In genomic region chr11:65606876-65607613, GRCh38 we compare ENCODE assay signal across 8 cellular contexts. TPM values are rescaled to one million over a fixed set of nuclear protein-coding genes. Genes with fewer than 3 reads are reported as not detected.
DNase-seq lines count a peak whose midpoint lies in the region; ATAC-seq, FAIRE-seq and TF ChIP-seq lines count a peak whose summit lies in the region.

No MANE protein-coding gene starts in this region.

- H2BK120ac ChIP-seq in H1 (replicated peaks; ENCODE audit: low read depth, low read length), result no peak overlapping the region

- peaks cover 7% of the 10 kb centered on the region; the same call in 1 of the 2 replicates for H3K23me2 ChIP-seq in H1 (ENCODE audit: low read depth, low read length)

- H4K20me1 ChIP-seq in H1 (replicated peaks in 1 of 2; ENCODE audit: control insufficient read depth in 1 of 2, insufficient read depth in 2 of 2, low read length in 2 of 2), result peaks cover 5 to 17% of the 10 kb centered on the region in 2 experiments

- no peak for TF ChIP-seq EP300 in H1 (IDR thresholded peaks at IDR 0.05; ENCODE audit: borderline replicate concordance in 1 of 2, low read depth in 2 of 2, low read length in 2 of 2)

- no peak overlapping the region; the same call in 1 of the 2 replicates for H2AK5ac ChIP-seq in H1 (ENCODE audit: low read depth, low read length)

- H2BK15ac ChIP-seq in H1 (ENCODE audit: low read length), result peak overlapping the region; percentile 72; the same call in 1 of the 2 replicates

- TF ChIP-seq POLR2A in H1 (IDR thresholded peaks at IDR 0.05; ENCODE audit: control extremely low read depth in 1 of 2, low read depth in 2 of 2, low read length in 2 of 2) (peak in 1 of 2 experiments; percentile 35; a peak in 1 of 3 replicates), right lobe of liver (IDR thresholded peaks at IDR 0.05) (no peak)

- H3K9me3 Mint-ChIP-seq in CD8-positive, alpha-beta T cell, result no peaks in the 10 kb centered on the region

- H3K9ac ChIP-seq in H1 (replicated peaks in 1 of 4; ENCODE audit: extremely low read depth in 1 of 4, low read depth in 3 of 4, low read length in 3 of 4) (peak overlapping the region in 2 of 4 experiments; percentile 16 to 28; a peak in 1 of 7 replicates), subcutaneous abdominal adipose tissue (ENCODE audit: low read length in 5 of 5) (peak overlapping the region in 2 of 5 donors; percentile 57 to 62)

- peaks cover 72% of the 10 kb centered on the region for H3K36me3 Mint-ChIP-seq in CD8-positive, alpha-beta T cell

- TF ChIP-seq CTCF in CD8-positive, alpha-beta T cell (IDR thresholded peaks at IDR 0.05), result no peak
- TF ChIP-seq CTCF in H1 (IDR thresholded peaks at IDR 0.05; ENCODE audit: control extremely low read depth in 1 of 3, insufficient read depth in 1 of 3, low read depth in 1 of 3, low read length in 3 of 3) (no peak), right lobe of liver (IDR thresholded peaks at IDR 0.05) (no peak)

- DNase-seq in CD8-positive, alpha-beta T cell, result no peak
- peak; percentile 86 for DNase-seq in NCI-H748 (lab: John Stamatoyannopoulos, UW; ENCODE audit: unreplicated experiment)
- peak; percentile 94 for DNase-seq in H1 (ENCODE audit: low read depth in 1 of 2, low spot score in 2 of 2)
- peak in 2 of 3 donors; percentile 70 to 75 for DNase-seq in right lobe of liver
- DNase-seq in NCI-H2107 (lab: John Stamatoyannopoulos, UW), result no peak
- no peak for DNase-seq in NCI-H446 treated with DMSO at 0.1 percent for 48 hours (lab: John Stamatoyannopoulos, UW)
- DNase-seq in GM19239 (ENCODE audit: insufficient read length, low spot score), result no peak

- peak; percentile 70 for FAIRE-seq in H1 (lab: Jason Lieb, UNC)
- FAIRE-seq in GM19239 (lab: Jason Lieb, UNC), result no peak

- H2AFZ ChIP-seq in H1 (ENCODE audit: low read length), result no peak overlapping the region

- peaks cover 13% of the 10 kb centered on the region for H3K79me1 ChIP-seq in H1 (ENCODE audit: low read depth, low read length)

- peak overlapping the region; percentile 14; the same call in 1 of the 2 replicates for H4K8ac ChIP-seq in H1 (ENCODE audit: extremely low read depth, insufficient read depth, low read length)

- H3K79me2 ChIP-seq in H1 (ENCODE audit: control insufficient read depth in 1 of 2, insufficient read depth in 2 of 2, low read length in 2 of 2), result no peaks in the 10 kb centered on the region; a peak in 2 of 4 replicates

- CTCF ChIA-PET in CD8-positive, alpha-beta T cell (lab: Charles Lee), result interaction anchor here (1.1 to 1.6 kb wide), 2 partner anchors 13 to 138 kb away, joined by 3 to 5 read pairs; no protein-coding TSS in a partner anchor
- CTCF ChIA-PET in H1 (lab: Charles Lee; ENCODE audit: partially characterized antibody), result interaction anchor here (0.6 to 14.8 kb wide), 12 partner anchors 9 to 729 kb away, joined by 3 to 227 read pairs (median 3); partner anchors contain the start of genes KCNK7 and RIN1

- intact Hi-C loops in CD8-positive, alpha-beta T cell (cut with DNase I, micrococcal nuclease), result no loop called here
- intact Hi-C loops in right lobe of liver (cut with DNase I), result no loop called here

- H3K9me3 ChIP-seq in CD8-positive, alpha-beta T cell (ENCODE audit: low read length), result no peaks in the 10 kb centered on the region
- no peaks in the 10 kb centered on the region for H3K9me3 ChIP-seq in H1 (ENCODE audit: insufficient read depth in 2 of 2, low read depth in 1 of 2, low read length in 1 of 2)
- H3K9me3 ChIP-seq in right lobe of liver, result no peaks in the 10 kb centered on the region
- no peaks in the 10 kb centered on the region for H3K9me3 ChIP-seq in subcutaneous abdominal adipose tissue (ENCODE audit: control insufficient read depth in 5 of 5, low read length in 5 of 5)

- WGBS in H1 (ENCODE audit: extremely low coverage in 1 of 2, insufficient coverage in 1 of 2, insufficient read length in 1 of 2, insufficient replicate concordance in 2 of 2, low coverage in 1 of 2, low lambda C conversion rate in 2 of 2, missing lambda C conversion rate in 1 of 2), 2 experiments, result 3% methylated on average over 65 of the region's 67 CpGs; no CpG with 5 or more reads in 1 of the 2 experiments
- WGBS in right lobe of liver (ENCODE audit: insufficient coverage, low coverage, low lambda C conversion rate, missing lambda C conversion rate), result 80% methylated on average over 9 of the region's 67 CpGs

- H3K27me3 ChIP-seq in CD8-positive, alpha-beta T cell (ENCODE audit: insufficient read depth, low read length), result no peaks in the 10 kb centered on the region
- H3K27me3 ChIP-seq in H1 (replicated peaks in 1 of 4; ENCODE audit: control insufficient read depth in 3 of 4, extremely low read depth in 1 of 4, insufficient read depth in 3 of 4, low read length in 3 of 4), result no peaks in the 10 kb centered on the region; a peak in 1 of 7 replicates
- H3K27me3 ChIP-seq in right lobe of liver, result no peaks in the 10 kb centered on the region
- no peaks in the 10 kb centered on the region for H3K27me3 ChIP-seq in subcutaneous abdominal adipose tissue (ENCODE audit: control insufficient read depth in 5 of 5, insufficient read depth in 4 of 5, low read length in 5 of 5)

- no peak for TF ChIP-seq RAD21 in H1 (IDR thresholded peaks at IDR 0.05 in 1 of 2, conservative IDR thresholded peaks at IDR 0.05 in 1 of 2; ENCODE audit: low read depth in 2 of 2, low read length in 2 of 2)

- H2BK20ac ChIP-seq in H1 (ENCODE audit: low read length), result no peak overlapping the region

- no peak overlapping the region for H3K56ac ChIP-seq in H1 (replicated peaks; ENCODE audit: insufficient read length, low read depth, low read length)

- ATAC-seq in CD8-positive, alpha-beta T cell, result peak; percentile 40
- ATAC-seq in right lobe of liver, result peak; percentile 62 to 78 (median 64)

- no peak overlapping the region for H3K4me3 ChIP-seq in CD8-positive, alpha-beta T cell (ENCODE audit: low read depth, low read length)
- H3K4me3 ChIP-seq in H1 (ENCODE audit: extremely low read depth in 1 of 4, insufficient read depth in 2 of 4, low read depth in 3 of 4, low read length in 4 of 4), result peak overlapping the region; percentile 27 to 57 (median 37)
- no peak overlapping the region for H3K4me3 ChIP-seq in right lobe of liver
- H3K4me3 ChIP-seq in subcutaneous abdominal adipose tissue (ENCODE audit: low read depth in 1 of 5, low read length in 5 of 5), result peak overlapping the region in 4 of 5 donors; percentile 24 to 54 (median 34)

- H3K27ac ChIP-seq in CD8-positive, alpha-beta T cell (ENCODE audit: low read depth, low read length), result no peak overlapping the region
- H3K27ac ChIP-seq in H1 (ENCODE audit: low read depth, low read length) (no peak overlapping the region), right lobe of liver (peak overlapping the region in 2 of 3 donors; percentile 48 to 49), subcutaneous abdominal adipose tissue (ENCODE audit: low read depth, low read length) (peak overlapping the region; percentile 90)

- no peak overlapping the region for H3K4ac ChIP-seq in H1 (replicated peaks; ENCODE audit: insufficient read length, low read depth, low read length)

- H3K27me3 Mint-ChIP-seq in CD8-positive, alpha-beta T cell (ENCODE audit: low read depth), result no peaks in the 10 kb centered on the region

- peak overlapping the region; percentile 32 for H3K18ac ChIP-seq in H1 (ENCODE audit: extremely low read depth, low read length)

- no peak overlapping the region for H4K91ac ChIP-seq in H1 (replicated peaks; ENCODE audit: insufficient read length, low read length)

- peaks cover 34% of the 10 kb centered on the region for H3K36me3 ChIP-seq in CD8-positive, alpha-beta T cell (ENCODE audit: insufficient read depth, low read length)
- H3K36me3 ChIP-seq in H1 (ENCODE audit: control insufficient read depth in 2 of 4, insufficient read depth in 4 of 4, low read length in 3 of 4) (peaks cover 4 to 24% (median 12%) of the 10 kb centered on the region in 4 experiments; a peak in 5 of 8 replicates), right lobe of liver (peaks cover 6 to 56% (median 19%) of the 10 kb centered on the region in 4 donors), subcutaneous abdominal adipose tissue (ENCODE audit: control insufficient read depth in 5 of 5, insufficient read depth in 5 of 5, low read length in 5 of 5) (peaks cover 0 to 77% (median 55%) of the 10 kb centered on the region in 5 donors)

- peaks cover 23% of the 10 kb centered on the region for H3K4me1 ChIP-seq in CD8-positive, alpha-beta T cell (ENCODE audit: insufficient read depth, low read length)
- peaks cover 0 to 20% (median 7%) of the 10 kb centered on the region in 4 experiments; a peak in 6 of 7 replicates for H3K4me1 ChIP-seq in H1 (replicated peaks in 1 of 4; ENCODE audit: control insufficient read depth in 3 of 4, insufficient read depth in 4 of 4, low read length in 3 of 4)
- H3K4me1 ChIP-seq in right lobe of liver, result peaks cover 0 to 19% (median 4%) of the 10 kb centered on the region in 4 donors
- H3K4me1 ChIP-seq in subcutaneous abdominal adipose tissue (ENCODE audit: control insufficient read depth in 5 of 5, insufficient read depth in 5 of 5, low read length in 5 of 5), result peaks cover 0 to 52% (median 44%) of the 10 kb centered on the region in 5 donors

- H3K4me1 Mint-ChIP-seq in CD8-positive, alpha-beta T cell (ENCODE audit: low read depth), result peaks cover 29% of the 10 kb centered on the region

- H3K27ac Mint-ChIP-seq in CD8-positive, alpha-beta T cell, result no peak overlapping the region

- no peak overlapping the region for H3K23ac ChIP-seq in H1 (ENCODE audit: insufficient read length)

- H4K5ac ChIP-seq in H1 (ENCODE audit: insufficient read length, low read depth, low read length), result no peak overlapping the region

- peak overlapping the region; percentile 66; the same call in 1 of the 2 replicates for H2BK5ac ChIP-seq in H1 (ENCODE audit: low read depth, low read length)

- no peak overlapping the region for H3K4me3 Mint-ChIP-seq in CD8-positive, alpha-beta T cell

- H3K4me2 ChIP-seq in H1 (ENCODE audit: insufficient read depth in 1 of 2, low read depth in 2 of 2, low read length in 2 of 2), result peak overlapping the region; percentile 72 to 79

- no peak overlapping the region for H2BK12ac ChIP-seq in H1 (ENCODE audit: low read depth, low read length)

- POLR2A ChIA-PET in CD8-positive, alpha-beta T cell (lab: Charles Lee), result no interaction called here
- POLR2A ChIA-PET in H1 (lab: Charles Lee; ENCODE audit: partially characterized antibody), result interaction anchor here (0.7 to 1.9 kb wide), 19 partner anchors 8 to 254 kb away, joined by 3 to 11 read pairs (median 4); partner anchors contain the start of genes KAT5, MALAT1, MUS81 and ZNRD2

- no peak overlapping the region for H3K14ac ChIP-seq in H1 (ENCODE audit: insufficient read length)

RNA-seq across cellular contexts. Expression of gene MAP3K11, which starts 7.0 kb away (rescaled TPM):
- total RNA-seq in CD8-positive, alpha-beta T cell, result 10 to 100 TPM; 56.6 to 65.7 TPM
- total RNA-seq in H1 (2021; fragmentation: NEBNext Ultra II Directional; extraction: Animal tissue kit (Norgen Biotek cat#: 25700)), result 44.6 and 48.4 TPM in 2 replicates
- 30.3 and 45.8 TPM in 2 replicates for polyA plus RNA-seq in H1 (2011; rRNA removed)
- 27.4 TPM for polyA plus RNA-seq in H1 (2011; cell fraction: cytosol; rRNA removed)
- polyA plus RNA-seq in H1 (2011; cell fraction: nucleus; rRNA removed), result 44.3 TPM
- 33.6 to 39.5 TPM (median 37.5 TPM) in 4 replicates for polyA plus RNA-seq in H1 (2012, experiment 1 of 2)
- 31.2 TPM for polyA plus RNA-seq in H1 (2012, experiment 2 of 2)
- polyA plus RNA-seq in H1 (2013, experiment 1 of 2), result 28.0 TPM
- 25.0 TPM for polyA plus RNA-seq in H1 (2013, experiment 2 of 2)
- 17.7 and 26.1 TPM in 2 replicates for polyA minus RNA-seq in H1 (2011; rRNA and poly(A)+ RNA removed)
- polyA minus RNA-seq in H1 (2011; cell fraction: cytosol; rRNA and poly(A)+ RNA removed), result 28.2 TPM
- 39.8 TPM for polyA minus RNA-seq in H1 (2011; cell fraction: nucleus; rRNA and poly(A)+ RNA removed)
- total RNA-seq in right lobe of liver, result 10 to 100 TPM; 48.3 to 67.1 (median 60.9) TPM

RNA-seq across cellular contexts. Expression of gene PCNX3, which starts 8.5 kb away (rescaled TPM):
- total RNA-seq in CD8-positive, alpha-beta T cell, result 10 to 100 TPM; 52.7 to 56.4 TPM
- total RNA-seq in H1 (2021; fragmentation: NEBNext Ultra II Directional; extraction: Animal tissue kit (Norgen Biotek cat#: 25700)), result 38.8 and 39.4 TPM in 2 replicates
- 27.2 and 45.1 TPM in 2 replicates for polyA plus RNA-seq in H1 (2011; rRNA removed)
- polyA plus RNA-seq in H1 (2011; cell fraction: cytosol; rRNA removed), result 17.7 TPM
- polyA plus RNA-seq in H1 (2011; cell fraction: nucleus; rRNA removed), result 108 TPM
- 19.0 to 39.6 TPM (median 33.1 TPM) in 4 replicates for polyA plus RNA-seq in H1 (2012, experiment 1 of 2)
- 28.8 TPM for polyA plus RNA-seq in H1 (2012, experiment 2 of 2)
- 26.5 TPM for polyA plus RNA-seq in H1 (2013, experiment 1 of 2)
- polyA plus RNA-seq in H1 (2013, experiment 2 of 2), result 26.0 TPM
- polyA minus RNA-seq in H1 (2011; rRNA and poly(A)+ RNA removed), result 26.2 and 30.5 TPM in 2 replicates
- polyA minus RNA-seq in H1 (2011; cell fraction: cytosol; rRNA and poly(A)+ RNA removed), result 34.0 TPM
- polyA minus RNA-seq in H1 (2011; cell fraction: nucleus; rRNA and poly(A)+ RNA removed), result 46.0 TPM
- total RNA-seq in right lobe of liver, result 10 to 100 TPM; 11.2 to 32.9 (median 12.4) TPM

RNA-seq across cellular contexts. Expression of gene KCNK7, which starts 11.4 kb away (rescaled TPM):
- total RNA-seq in CD8-positive, alpha-beta T cell, result 10 to 100 TPM in 1 of 2 experiments, 1 to 10 TPM in 1; 9.1 to 11.1 TPM
- total RNA-seq in H1 (2021; fragmentation: NEBNext Ultra II Directional; extraction: Animal tissue kit (Norgen Biotek cat#: 25700)), result 0.42 and 1.0 TPM in 2 replicates
- polyA plus RNA-seq in H1 (2011; rRNA removed), result 0.74 and 1.4 TPM in 2 replicates
- polyA plus RNA-seq in H1 (2011; cell fraction: cytosol; rRNA removed), result 0.71 TPM
- 1.4 TPM for polyA plus RNA-seq in H1 (2011; cell fraction: nucleus; rRNA removed)
- 0.32 to 1.1 TPM (median 0.65 TPM) in 3 of 4 replicates, not detected in the other for polyA plus RNA-seq in H1 (2012, experiment 1 of 2)
- polyA plus RNA-seq in H1 (2012, experiment 2 of 2), result not detected
- 0.18 TPM for polyA plus RNA-seq in H1 (2013, experiment 1 of 2)
- polyA plus RNA-seq in H1 (2013, experiment 2 of 2), result 0.24 TPM
- polyA minus RNA-seq in H1 (2011; rRNA and poly(A)+ RNA removed), result 0.19 and 0.71 TPM in 2 replicates
- not detected for polyA minus RNA-seq in H1 (2011; cell fraction: cytosol; rRNA and poly(A)+ RNA removed)
- polyA minus RNA-seq in H1 (2011; cell fraction: nucleus; rRNA and poly(A)+ RNA removed), result 1.1 TPM
- total RNA-seq in right lobe of liver, result under 1 TPM in 1 of 6 experiments, not detected in 5; 0.31 TPM

RNA-seq across cellular contexts. Expression of gene SIPA1, which starts 30.9 kb away (rescaled TPM):
- total RNA-seq in CD8-positive, alpha-beta T cell, result 100 to 1,000 TPM; 397 to 405 TPM
- total RNA-seq in H1 (2021; fragmentation: NEBNext Ultra II Directional; extraction: Animal tissue kit (Norgen Biotek cat#: 25700)), result 67.5 and 72.2 TPM in 2 replicates
- 35.3 and 59.2 TPM in 2 replicates for polyA plus RNA-seq in H1 (2011; rRNA removed)
- 35.5 TPM for polyA plus RNA-seq in H1 (2011; cell fraction: cytosol; rRNA removed)
- 111 TPM for polyA plus RNA-seq in H1 (2011; cell fraction: nucleus; rRNA removed)
- 26.3 to 53.9 TPM (median 48.6 TPM) in 4 replicates for polyA plus RNA-seq in H1 (2012, experiment 1 of 2)
- polyA plus RNA-seq in H1 (2012, experiment 2 of 2), result 37.6 TPM
- polyA plus RNA-seq in H1 (2013, experiment 1 of 2), result 74.5 TPM
- 69.1 TPM for polyA plus RNA-seq in H1 (2013, experiment 2 of 2)
- 17.6 and 30.3 TPM in 2 replicates for polyA minus RNA-seq in H1 (2011; rRNA and poly(A)+ RNA removed)
- polyA minus RNA-seq in H1 (2011; cell fraction: cytosol; rRNA and poly(A)+ RNA removed), result 39.3 TPM
- polyA minus RNA-seq in H1 (2011; cell fraction: nucleus; rRNA and poly(A)+ RNA removed), result 48.9 TPM
- 10 to 100 TPM; 21.1 to 34.1 (median 25.3) TPM for total RNA-seq in right lobe of liver

RNA-seq across cellular contexts. Expression of gene EHBP1L1, which starts 31.2 kb away (rescaled TPM):
- total RNA-seq in CD8-positive, alpha-beta T cell, result 10 to 100 TPM; 64.7 to 65.1 TPM
- total RNA-seq in H1 (2021; fragmentation: NEBNext Ultra II Directional; extraction: Animal tissue kit (Norgen Biotek cat#: 25700)), result 6.6 and 7.9 TPM in 2 replicates
- 4.3 and 6.2 TPM in 2 replicates for polyA plus RNA-seq in H1 (2011; rRNA removed)
- 7.3 TPM for polyA plus RNA-seq in H1 (2011; cell fraction: cytosol; rRNA removed)
- polyA plus RNA-seq in H1 (2011; cell fraction: nucleus; rRNA removed), result 21.8 TPM
- 4.6 to 6.7 TPM (median 5.1 TPM) in 4 replicates for polyA plus RNA-seq in H1 (2012, experiment 1 of 2)
- 1.2 TPM for polyA plus RNA-seq in H1 (2012, experiment 2 of 2)
- 6.2 TPM for polyA plus RNA-seq in H1 (2013, experiment 1 of 2)
- 5.6 TPM for polyA plus RNA-seq in H1 (2013, experiment 2 of 2)
- polyA minus RNA-seq in H1 (2011; rRNA and poly(A)+ RNA removed), result 1.8 and 1.9 TPM in 2 replicates
- 3.4 TPM for polyA minus RNA-seq in H1 (2011; cell fraction: cytosol; rRNA and poly(A)+ RNA removed)
- 3.8 TPM for polyA minus RNA-seq in H1 (2011; cell fraction: nucleus; rRNA and poly(A)+ RNA removed)
- 10 to 100 TPM; 10.0 to 29.9 (median 13.7) TPM for total RNA-seq in right lobe of liver

Comparison
In these comparisons a context has a peak if more than half of its experiments do, and no peak if none do; other contexts are left out.
1. DNase-seq: peak in NCI-H748 (single experiment), H1 (2 of 2) and right lobe of liver (2 of 3); none in CD8-positive, alpha-beta T cell (0 of 7), NCI-H2107 (single experiment), NCI-H446 treated with DMSO at 0.1 percent for 48 hours (single experiment) and GM19239 (single experiment).
2. H3K27ac ChIP-seq: peak in right lobe of liver (2 of 3) and subcutaneous abdominal adipose tissue (single experiment); none in CD8-positive, alpha-beta T cell (single experiment) and H1 (single experiment).
3. H3K4me3 ChIP-seq: peak in H1 (4 of 4) and subcutaneous abdominal adipose tissue (4 of 5); none in CD8-positive, alpha-beta T cell (single experiment) and right lobe of liver (0 of 3).